ENCODE assay signal across 14 cellular contexts in genomic region chr3:52683611-52684010, GRCh38. TPM values are rescaled to one million over a fixed set of nuclear protein-coding genes. Genes with fewer than 3 reads are reported as not detected.
DNase-seq lines count a peak whose midpoint lies in the region; ATAC-seq, FAIRE-seq and TF ChIP-seq lines count a peak whose summit lies in the region.
"Had no signal": no experiment of that assay in that cellular context is flagged by ENCODE, and none has a peak within 500 bp of the region (broad histone marks: within the 10 kb centered on the region; RNA-seq: fewer than 3 reads in every experiment).

No MANE protein-coding gene starts in this region.

- H3K9ac ChIP-seq in kidney (ENCODE audit: low read length in 2 of 2): no peak overlapping the region

- H3K9me3 ChIP-seq in kidney (ENCODE audit: control insufficient read depth in 1 of 2, low read length in 2 of 2) (no peaks in the 10 kb centered on the region), thyroid gland (no peaks in the 10 kb centered on the region), A673 (ENCODE audit: low read depth, low read length, poor library complexity, severe bottlenecking) (no peaks in the 10 kb centered on the region)
- H3K9me3 ChIP-seq: BE2C, pancreas, thoracic aorta had no signal

- WGBS in thyroid gland, 2 donors: 52 to 57% methylated on average over 6 of the region's 6 CpGs

- H3K27ac ChIP-seq in kidney (ENCODE audit: low read depth in 2 of 2, low read length in 2 of 2) (no peak overlapping the region), thyroid gland (peak overlapping the region in 1 of 3 donors; percentile 67), A673 (ENCODE audit: low read depth, low read length, poor library complexity, severe bottlenecking) (no peak overlapping the region)
- H3K27ac ChIP-seq: pancreas, thoracic aorta had no signal

- no peaks in the 10 kb centered on the region for H3K9me3 Mint-ChIP-seq in activated naive CD4-positive, alpha-beta T cell treated with anti-CD3 and anti-CD28 coated beads for 36 hours
- H3K9me3 Mint-ChIP-seq in activated CD4-positive, alpha-beta memory T cell treated with anti-CD3 and anti-CD28 coated beads, Interleukin-2, amount 10 ng/mL, durations not matched to agents 7 days and 5 days: no peaks in the 10 kb centered on the region

- no peak overlapping the region for H3K4me3 ChIP-seq in kidney (ENCODE audit: low read length in 2 of 2)
- no peak overlapping the region for H3K4me3 ChIP-seq in thyroid gland (replicated peaks in 1 of 3)
- H3K4me3 ChIP-seq in A673 (ENCODE audit: low read depth, low read length, poor library complexity, severe bottlenecking): no peak overlapping the region
- H3K4me3 ChIP-seq: thoracic aorta had no signal

- peaks cover 20 to 31% of the 10 kb centered on the region in 2 donors for H3K36me3 ChIP-seq in kidney (ENCODE audit: control insufficient read depth in 1 of 2, insufficient read depth in 2 of 2, low read length in 2 of 2)
- peaks cover 14 to 19% of the 10 kb centered on the region in 2 donors for H3K36me3 ChIP-seq in thyroid gland
- peaks cover 32% of the 10 kb centered on the region for H3K36me3 ChIP-seq in A673 (ENCODE audit: insufficient read depth, low read length, poor library complexity, severe bottlenecking)

- POLR2A ChIA-PET in activated CD4-positive, alpha-beta memory T cell treated with anti-CD3 and anti-CD28 coated beads, Interleukin-2, amount 10 ng/mL, durations not matched to agents 7 days and 5 days (lab: Charles Lee): interaction anchor here (2.0 to 2.7 kb wide), 2 partner anchors 12 to 361 kb away, joined by 11 to 12 read pairs; partner anchors contain the start of gene SFMBT1
- POLR2A ChIA-PET in A673 (lab: Charles Lee; ENCODE audit: low non-redundant PET): no interaction called here

- peaks cover 22 to 28% of the 10 kb centered on the region in 2 donors for H3K4me1 ChIP-seq in kidney (ENCODE audit: control insufficient read depth in 1 of 2, insufficient read depth in 1 of 2, low read depth in 1 of 2, low read length in 2 of 2)
- peaks cover 17 to 47% of the 10 kb centered on the region in 2 donors for H3K4me1 ChIP-seq in thyroid gland
- peaks cover 19% of the 10 kb centered on the region for H3K4me1 ChIP-seq in A673 (ENCODE audit: insufficient read depth, low read length, poor library complexity, severe bottlenecking)
- H3K4me1 ChIP-seq: BE2C had no signal

- H3K27me3 Mint-ChIP-seq in activated naive CD4-positive, alpha-beta T cell treated with anti-CD3 and anti-CD28 coated beads for 36 hours (ENCODE audit: low read depth): no peaks in the 10 kb centered on the region
- H3K27me3 Mint-ChIP-seq in activated CD4-positive, alpha-beta memory T cell treated with anti-CD3 and anti-CD28 coated beads, Interleukin-2, amount 10 ng/mL, durations not matched to agents 7 days and 5 days: no peaks in the 10 kb centered on the region

- H3K36me3 Mint-ChIP-seq in activated naive CD4-positive, alpha-beta T cell treated with anti-CD3 and anti-CD28 coated beads for 36 hours (ENCODE audit: low read depth): peaks cover 47% of the 10 kb centered on the region
- peaks cover 65% of the 10 kb centered on the region for H3K36me3 Mint-ChIP-seq in activated CD4-positive, alpha-beta memory T cell treated with anti-CD3 and anti-CD28 coated beads, Interleukin-2, amount 10 ng/mL, durations not matched to agents 7 days and 5 days (ENCODE audit: low read depth)

- H3K27me3 ChIP-seq in thyroid gland (no peaks in the 10 kb centered on the region), A673 (replicated peaks; ENCODE audit: insufficient read depth, low read depth, low read length, poor library complexity) (no peaks in the 10 kb centered on the region)
- H3K27me3 ChIP-seq: BE2C, pancreas had no signal

- CTCF ChIA-PET in activated naive CD4-positive, alpha-beta T cell treated with anti-CD3 and anti-CD28 coated beads for 36 hours (lab: Charles Lee): interaction anchor here (0.7 kb wide), 1 partner anchor 58 kb away, joined by 6 read pairs; no protein-coding TSS in a partner anchor
- CTCF ChIA-PET in activated CD4-positive, alpha-beta memory T cell treated with anti-CD3 and anti-CD28 coated beads, Interleukin-2, amount 10 ng/mL, durations not matched to agents 7 days and 5 days (lab: Charles Lee): no interaction called here
- CTCF ChIA-PET in A673 (lab: Charles Lee): no interaction called here

- FAIRE-seq in kidney (lab: Jason Lieb, UNC): no peak
- FAIRE-seq: pancreas had no signal

- no peak for ATAC-seq in HG03025 (IDR thresholded peaks at IDR 0.05; ENCODE audit: low FRiP score, unreplicated experiment)
- ATAC-seq: pancreas had no signal

- H3K4me3 Mint-ChIP-seq in activated naive CD4-positive, alpha-beta T cell treated with anti-CD3 and anti-CD28 coated beads for 36 hours: peak overlapping the region; percentile 27
- peak overlapping the region; percentile 38 for H3K4me3 Mint-ChIP-seq in activated CD4-positive, alpha-beta memory T cell treated with anti-CD3 and anti-CD28 coated beads, Interleukin-2, amount 10 ng/mL, durations not matched to agents 7 days and 5 days

- intact Hi-C loops in activated naive CD4-positive, alpha-beta T cell treated with anti-CD3 and anti-CD28 coated beads for 36 hours (cut with micrococcal nuclease): loop anchor here (2.0 to 10.0 kb wide), 3 partner anchors 229 to 689 kb away; partner anchors contain the start of genes DUSP7, NISCH, RPL29 and TNNC1
- intact Hi-C loops in kidney (cut with DNase I): no loop called here
- intact Hi-C loops in thyroid gland (cut with DNase I): loop anchor here (10.0 kb wide), 1 partner anchor 229 kb away; the partner anchor contains the start of genes NISCH and TNNC1
- intact Hi-C loops in A673 (cut with micrococcal nuclease; ENCODE audit: unreplicated experiment): no loop called here

- TF ChIP-seq POLR2A in thyroid gland (IDR thresholded peaks at IDR 0.05): no peak

- BruUV-seq in A673 (replicated peaks; lab: Mats Ljungman, UMichigan): no TSS peak

- no peak for TF ChIP-seq CTCF in kidney (IDR thresholded peaks at IDR 0.05; ENCODE audit: borderline replicate concordance, extremely low read depth, insufficient read depth)
- no peak for TF ChIP-seq CTCF in thyroid gland (IDR thresholded peaks at IDR 0.05)
- TF ChIP-seq CTCF in A673 (conservative IDR thresholded peaks at IDR 0.05; ENCODE audit: low read depth, low read length): no peak

- H3K27ac Mint-ChIP-seq in activated naive CD4-positive, alpha-beta T cell treated with anti-CD3 and anti-CD28 coated beads for 36 hours: peak overlapping the region; percentile 90
- H3K27ac Mint-ChIP-seq in activated CD4-positive, alpha-beta memory T cell treated with anti-CD3 and anti-CD28 coated beads, Interleukin-2, amount 10 ng/mL, durations not matched to agents 7 days and 5 days: peak overlapping the region; percentile 27

- H3K4me1 Mint-ChIP-seq in activated naive CD4-positive, alpha-beta T cell treated with anti-CD3 and anti-CD28 coated beads for 36 hours (ENCODE audit: low read depth): peaks cover 75% of the 10 kb centered on the region
- peaks cover 82% of the 10 kb centered on the region for H3K4me1 Mint-ChIP-seq in activated CD4-positive, alpha-beta memory T cell treated with anti-CD3 and anti-CD28 coated beads, Interleukin-2, amount 10 ng/mL, durations not matched to agents 7 days and 5 days

- DNase-seq in activated naive CD4-positive, alpha-beta T cell treated with anti-CD3 and anti-CD28 coated beads for 36 hours: no peak
- DNase-seq in activated naive CD4-positive, alpha-beta T cell treated with Interleukin-2 at 50 U/mL for 16 hours: no peak
- no peak for DNase-seq in activated CD4-positive, alpha-beta memory T cell treated with anti-CD3 and anti-CD28 coated beads, Interleukin-2, amount 10 ng/mL, durations not matched to agents 7 days and 5 days
- DNase-seq in kidney: peak; percentile 74
- peak; percentile 50 to 80 for DNase-seq in thyroid gland
- no peak for DNase-seq in SW 1271 (lab: John Stamatoyannopoulos, UW)
- DNase-seq in A673 (ENCODE audit: low spot score): no peak
- DNase-seq: amygdala; BE2C; NCI-H1436 treated with DMSO at 0.1 percent for 48 hours; pancreas; stimulated activated CD4-positive, alpha-beta T cell treated with anti-CD3 and anti-CD28 coated beads, Interleukin-4, amount 100 ng/mL, for 4 hours had no signal

RNA-seq across cellular contexts. Expression of gene PBRM1, which starts 2.1 kb away (rescaled TPM):
- 10 to 100 TPM; 49.9 to 57.7 TPM for total RNA-seq in activated naive CD4-positive, alpha-beta T cell treated with anti-CD3 and anti-CD28 coated beads for 36 hours
- 10 to 100 TPM; 69.0 to 70.2 TPM for total RNA-seq in activated CD4-positive, alpha-beta memory T cell treated with anti-CD3 and anti-CD28 coated beads, Interleukin-2, amount 10 ng/mL, durations not matched to agents 7 days and 5 days
- total RNA-seq in kidney: 56.2 TPM
- polyA plus RNA-seq in kidney (ENCODE audit: insufficient read depth, low read depth, low replicate concordance): 4.1 TPM
- 100 to 1,000 TPM; 111 to 165 (median 125) TPM for total RNA-seq in thyroid gland
- total RNA-seq in A673 (2021): 57.1 and 65.0 TPM in 2 replicates

RNA-seq across cellular contexts. Expression of gene GNL3, which starts 2.2 kb away (rescaled TPM):
- total RNA-seq in activated naive CD4-positive, alpha-beta T cell treated with anti-CD3 and anti-CD28 coated beads for 36 hours: 100 to 1,000 TPM; 195 to 197 TPM
- total RNA-seq in activated CD4-positive, alpha-beta memory T cell treated with anti-CD3 and anti-CD28 coated beads, Interleukin-2, amount 10 ng/mL, durations not matched to agents 7 days and 5 days: 10 to 100 TPM; 66.8 to 67.5 TPM
- total RNA-seq in kidney (47.8 TPM), thyroid gland (10 to 100 TPM; 39.2 to 68.4 (median 41.7) TPM), A673 (2021) (94.0 and 110 TPM in 2 replicates)
- polyA plus RNA-seq in kidney (ENCODE audit: insufficient read depth, low read depth, low replicate concordance): 27.9 TPM

RNA-seq across cellular contexts. Expression of gene GLT8D1, which starts 22.0 kb away (rescaled TPM):
- total RNA-seq in activated naive CD4-positive, alpha-beta T cell treated with anti-CD3 and anti-CD28 coated beads for 36 hours: 10 to 100 TPM; 24.5 to 25.4 TPM
- 10 to 100 TPM; 43.4 to 46.7 TPM for total RNA-seq in activated CD4-positive, alpha-beta memory T cell treated with anti-CD3 and anti-CD28 coated beads, Interleukin-2, amount 10 ng/mL, durations not matched to agents 7 days and 5 days
- total RNA-seq in kidney (60.4 TPM), thyroid gland (100 to 1,000 TPM in 3 of 4 donors, 10 to 100 TPM in 1; 97.8 to 145 (median 107) TPM), A673 (2021) (26.5 and 34.7 TPM in 2 replicates)
- polyA plus RNA-seq in kidney (ENCODE audit: insufficient read depth, low read depth, low replicate concordance): 62.1 TPM

RNA-seq across cellular contexts. Expression of gene SPCS1, which starts 22.3 kb away (rescaled TPM):
- total RNA-seq in activated naive CD4-positive, alpha-beta T cell treated with anti-CD3 and anti-CD28 coated beads for 36 hours: 100 to 1,000 TPM; 118 to 123 TPM
- total RNA-seq in activated CD4-positive, alpha-beta memory T cell treated with anti-CD3 and anti-CD28 coated beads, Interleukin-2, amount 10 ng/mL, durations not matched to agents 7 days and 5 days: 100 to 1,000 TPM; 107 to 108 TPM
- total RNA-seq in kidney (124 TPM), thyroid gland (100 to 1,000 TPM; 134 to 263 (median 185) TPM), A673 (2021) (67.8 and 81.1 TPM in 2 replicates)
- 265 TPM for polyA plus RNA-seq in kidney (ENCODE audit: insufficient read depth, low read depth, low replicate concordance)

Comparison
In these comparisons a context has a peak if more than half of its experiments do, and no peak if none do; other contexts are left out.
1. DNase-seq: peak in kidney (single experiment) and thyroid gland (2 of 2); none in activated naive CD4-positive, alpha-beta T cell treated with anti-CD3 and anti-CD28 coated beads for 36 hours (single experiment), activated naive CD4-positive, alpha-beta T cell treated with Interleukin-2 at 50 U/mL for 16 hours (single experiment), activated CD4-positive, alpha-beta memory T cell treated with anti-CD3 and anti-CD28 coated beads, Interleukin-2, amount 10 ng/mL, durations not matched to agents 7 days and 5 days (single experiment), SW 1271 (0 of 2) and A673 (single experiment).
2. intact Hi-C loops: an anchor here in activated naive CD4-positive, alpha-beta T cell treated with anti-CD3 and anti-CD28 coated beads for 36 hours (2.0 to 10.0 kb wide) and thyroid gland (10.0 kb wide); none called in kidney and A673.